22 cellular contexts compared by ENCODE assay signal in genomic region chrX:41100200-41100599, GRCh38.
"Had no signal": no experiment of that assay in that cellular context is flagged by ENCODE, and none has a peak within 500 bp of the region (broad histone marks: within the 10 kb centered on the region; RNA-seq: fewer than 3 reads in every experiment).

No MANE protein-coding gene starts in this region.

- ATAC-seq: activated CD8-positive, alpha-beta T cell treated with anti-CD3 and anti-CD28 coated beads, Interleukin-2, amount 10 ng/mL, durations not matched to agents 7 days and 5 days; activated T-helper 17 cell treated with anti-CD3 and anti-CD28 coated beads, Interleukin-2, amount 50 U/mL, for 72 hours; foreskin keratinocyte; stimulated activated naive CD8-positive, alpha-beta T cell treated with anti-CD3 and anti-CD28 coated beads, Interleukin-15, Interleukin-2, amounts not matched to agents 100 U/mL and 50 U/mL, for 24 hours had no signal

- H3K9me3 ChIP-seq: left ventricle myocardium inferior, neutrophil, ovary, prostate gland, spleen, thyroid gland had no signal

- DNase-seq: activated CD4-positive, alpha-beta T cell treated with anti-CD3 and anti-CD28 coated beads for 1 hour; activated CD4-positive, alpha-beta T cell treated with anti-CD3 and anti-CD28 coated beads, Interleukin-2, amount 50 U/mL, for 1 hour; activated CD8-positive, alpha-beta T cell treated with anti-CD3 and anti-CD28 coated beads, Interleukin-2, amount 10 ng/mL, durations not matched to agents 7 days and 5 days; activated naive CD4-positive, alpha-beta T cell; activated T-cell treated with anti-CD3 and anti-CD28 coated beads, Interleukin-2, amount 50 U/mL, for 1 hour; effector CD4-positive, alpha-beta T cell; erythroblast; foreskin keratinocyte; left ventricle myocardium inferior; midbrain; ovary; spleen; stimulated activated CD4-positive, alpha-beta T cell treated with anti-CD3 and anti-CD28 coated beads, Interleukin-4, amount 100 ng/mL, for 24 hours; stimulated activated naive CD8-positive, alpha-beta T cell treated with anti-CD3 and anti-CD28 coated beads, Interleukin-15, Interleukin-2, amounts not matched to agents 100 U/mL and 50 U/mL, for 24 hours; substantia nigra; thyroid gland; WERI-Rb-1 had no signal

- H3K27me3 Mint-ChIP-seq: activated T-helper 17 cell treated with anti-CD3 and anti-CD28 coated beads, Interleukin-2, amount 50 U/mL, for 72 hours; dendritic cell treated with granulocyte-macrophage colony-stimulating factor and Interleukin-4, amounts not matched to agents 40 ng/mL and 50 ng/mL, for 4 days had no signal

- H3K4me3 Mint-ChIP-seq: activated CD8-positive, alpha-beta T cell treated with anti-CD3 and anti-CD28 coated beads, Interleukin-2, amount 10 ng/mL, durations not matched to agents 7 days and 5 days; activated T-helper 17 cell treated with anti-CD3 and anti-CD28 coated beads, Interleukin-2, amount 50 U/mL, for 72 hours; dendritic cell treated with granulocyte-macrophage colony-stimulating factor and Interleukin-4, amounts not matched to agents 40 ng/mL and 50 ng/mL, for 4 days; nephron had no signal

- H3K9me3 Mint-ChIP-seq: activated T-helper 17 cell treated with anti-CD3 and anti-CD28 coated beads, Interleukin-2, amount 50 U/mL, for 72 hours; dendritic cell treated with granulocyte-macrophage colony-stimulating factor and Interleukin-4, amounts not matched to agents 40 ng/mL and 50 ng/mL, for 4 days had no signal

- H3K27ac Mint-ChIP-seq: activated CD8-positive, alpha-beta T cell treated with anti-CD3 and anti-CD28 coated beads, Interleukin-2, amount 10 ng/mL, durations not matched to agents 7 days and 5 days; activated T-helper 17 cell treated with anti-CD3 and anti-CD28 coated beads, Interleukin-2, amount 50 U/mL, for 72 hours; dendritic cell treated with granulocyte-macrophage colony-stimulating factor and Interleukin-4, amounts not matched to agents 40 ng/mL and 50 ng/mL, for 4 days; nephron had no signal
